Comparison of ENCODE assay signal across 1 cellular context in genomic region chr1:45321444-45321843, GRCh38.
TF ChIP-seq lines count a peak whose summit lies in the region.

No MANE protein-coding gene starts in this region.

TF ChIP-seq in HepG2, 621 proteins besides CTCF, POLR2A, EP300 and RAD21:
- TF ChIP-seq, protein P1, sequence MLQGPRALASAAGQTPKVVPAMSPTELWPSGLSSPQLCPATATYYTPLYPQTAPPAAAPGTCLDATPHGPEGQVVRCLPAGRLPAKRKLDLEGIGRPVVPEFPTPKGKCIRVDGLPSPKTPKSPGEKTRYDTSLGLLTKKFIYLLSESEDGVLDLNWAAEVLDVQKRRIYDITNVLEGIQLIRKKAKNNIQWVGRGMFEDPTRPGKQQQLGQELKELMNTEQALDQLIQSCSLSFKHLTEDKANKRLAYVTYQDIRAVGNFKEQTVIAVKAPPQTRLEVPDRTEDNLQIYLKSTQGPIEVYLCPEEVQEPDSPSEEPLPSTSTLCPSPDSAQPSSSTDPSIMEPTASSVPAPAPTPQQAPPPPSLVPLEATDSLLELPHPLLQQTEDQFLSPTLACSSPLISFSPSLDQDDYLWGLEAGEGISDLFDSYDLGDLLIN (CRISPR knock-in tag; IDR thresholded peaks at IDR 0.05; ENCODE audit: borderline replicate concordance) = no peak
